ENCODE assay signal across 8 cellular contexts in genomic region chr20:35306931-35307517, GRCh38. TPM values are rescaled to one million over a fixed set of nuclear protein-coding genes. Genes with fewer than 3 reads are reported as not detected.
DNase-seq lines count a peak whose midpoint lies in the region; ATAC-seq and TF ChIP-seq lines count a peak whose summit lies in the region.

No MANE protein-coding gene starts in this region.

- H4K20me1 ChIP-seq in PC-3 (ENCODE audit: low read length): no peaks in the 10 kb centered on the region

- H3K27me3 ChIP-seq in PC-3 (ENCODE audit: low read length) (no peaks in the 10 kb centered on the region), body of pancreas (no peaks in the 10 kb centered on the region)

- H3K4me2 ChIP-seq in PC-3 (ENCODE audit: low read length): peak overlapping the region; percentile 45

- peak overlapping the region; percentile 33; the same call in 1 of the 2 replicates for H3K27ac ChIP-seq in HEK293 (ENCODE audit: extremely low read depth, low read depth, low read length)
- peak overlapping the region; percentile 98 for H3K27ac ChIP-seq in PC-3 (ENCODE audit: low read length)
- H3K27ac ChIP-seq in body of pancreas: peak overlapping the region in 3 of 4 donors; percentile 23 to 35 (median 35)

- H3F3A ChIP-seq in PC-3 (ENCODE audit: low read length, unreplicated experiment): peaks cover 21% of the 10 kb centered on the region

- H3K9me2 ChIP-seq in PC-3 (replicated peaks; ENCODE audit: low read length): no peaks in the 10 kb centered on the region

- 0 out of 2 replicates have a peak, but pooled peaks cover 7% of the 10 kb centered on the region for H3K79me2 ChIP-seq in PC-3 (ENCODE audit: low read length)

- H3K9me3 ChIP-seq in HEK293 (ENCODE audit: control insufficient read depth, insufficient read depth, low read depth, low read length) (no peaks in the 10 kb centered on the region), PC-3 (ENCODE audit: low read length) (no peaks in the 10 kb centered on the region), body of pancreas (no peaks in the 10 kb centered on the region)

- DNase-seq in CMK (ENCODE audit: low read depth) (peak; percentile 14), PC-3 (peak; percentile 68), body of pancreas (peak; percentile 52 to 66 (median 58)), iris pigment epithelial cell (ENCODE audit: low read depth) (peak; percentile 84), OCI-M2 (lab: John Stamatoyannopoulos, UW; ENCODE audit: unreplicated experiment) (no peak), mucosa of gallbladder (ENCODE audit: low spot score) (no peak)
- peak; percentile 27 for DNase-seq in stimulated activated CD4-positive, alpha-beta T cell treated with anti-CD3 and anti-CD28 coated beads, Interleukin-4, amount 100 ng/mL, for 24 hours

- H3K4me3 ChIP-seq in HEK293 (ENCODE audit: low read depth, low read length) (no peak overlapping the region), PC-3 (ENCODE audit: low read length) (no peak overlapping the region), body of pancreas (no peak overlapping the region)

- TF ChIP-seq CTCF in HEK293 (tag by site-specific recombination; IDR thresholded peaks at IDR 0.05): peak; percentile 99
- peak; percentile 88 for TF ChIP-seq CTCF in PC-3 (conservative IDR thresholded peaks at IDR 0.05; ENCODE audit: low read depth, low read length)
- TF ChIP-seq CTCF in body of pancreas (IDR thresholded peaks at IDR 0.05): peak; percentile 37 to 67 (median 55)

- ATAC-seq in PC-3 (no peak), body of pancreas (peak; percentile 51)

- intact Hi-C loops in PC-3 (cut with micrococcal nuclease): no loop called here
- intact Hi-C loops in body of pancreas (cut with DNase I): no loop called here

- no peak for TF ChIP-seq POLR2A in body of pancreas (IDR thresholded peaks at IDR 0.05)

- H3K4me1 ChIP-seq in HEK293 (ENCODE audit: control insufficient read depth, insufficient read depth, low read length): peaks cover 5% of the 10 kb centered on the region
- peaks cover 92% of the 10 kb centered on the region for H3K4me1 ChIP-seq in PC-3 (ENCODE audit: insufficient read depth, low read length)
- peaks cover 24% of the 10 kb centered on the region for H3K4me1 ChIP-seq in body of pancreas

- POLR2A ChIA-PET in HEK293 (lab: Yijun Ruan, JAX) (interaction anchor here (1.4 to 3.3 kb wide), 3 partner anchors 23 to 148 kb away, joined by 5 to 15 read pairs (median 15); partner anchors contain the start of genes CEP250, EIF6 and MMP24OS), PC-3 (lab: Charles Lee; ENCODE audit: unreplicated experiment) (no interaction called here)

- peak overlapping the region; percentile 86 for H3K9ac ChIP-seq in PC-3 (ENCODE audit: low read length)

- WGBS in body of pancreas, 2 donors: 30 to 53% methylated on average over 4 of the region's 4 CpGs

- BruUV-seq in PC-3 (replicated peaks; lab: Mats Ljungman, UMichigan): no TSS peak

- no peak overlapping the region for H2AFZ ChIP-seq in PC-3 (ENCODE audit: low read length)

- CTCF ChIA-PET in HEK293 (lab: Yijun Ruan, JAX) (interaction anchor here (0.6 to 13.7 kb wide), 27 partner anchors 11 to 379 kb away, joined by 3 to 236 read pairs (median 4); partner anchors contain the start of genes CEP250, EIF6 and GDF5), PC-3 (lab: Charles Lee) (interaction anchor here (3.7 kb wide), 1 partner anchor 11 kb away, joined by 19 read pairs; no protein-coding TSS in a partner anchor)

- H3K36me3 ChIP-seq in HEK293 (ENCODE audit: control insufficient read depth in 2 of 2, insufficient read depth in 1 of 2, low read length in 2 of 2) (peaks cover 0 to 13% of the 10 kb centered on the region in 2 experiments; a peak in 1 of 3 replicates), PC-3 (ENCODE audit: low read depth, low read length) (no peaks in the 10 kb centered on the region), body of pancreas (replicated peaks in 1 of 2; ENCODE audit: insufficient read depth in 1 of 2, low read depth in 2 of 2) (no peaks in the 10 kb centered on the region)

TF ChIP-seq in HEK293, 187 proteins besides CTCF, POLR2A, EP300 and RAD21:
- TF ChIP-seq PBX3 (CRISPR knock-in tag; IDR thresholded peaks at IDR 0.05) (no peak), ZNF629 (tag by site-specific recombination; IDR thresholded peaks at IDR 0.05) (peak; percentile 38; the same call in 1 of the 2 replicates), ZNF654 (tag by site-specific recombination; IDR thresholded peaks at IDR 0.05; ENCODE audit: low read depth) (peak; percentile 57), OSR2 (tag by site-specific recombination; IDR thresholded peaks at IDR 0.05) (peak; percentile 84), ZNF416 (tag by site-specific recombination; IDR thresholded peaks at IDR 0.05) (no peak), ZBTB17 (tag by site-specific recombination; IDR thresholded peaks at IDR 0.05) (peak; percentile 70), ZNF280C (tag by site-specific recombination; IDR thresholded peaks at IDR 0.05) (no peak), IKZF3 (tag by site-specific recombination; IDR thresholded peaks at IDR 0.05) (peak; percentile 77), ZNF600 (tag by site-specific recombination; IDR thresholded peaks at IDR 0.05) (peak; percentile 88), ZNF2 (tag by site-specific recombination; IDR thresholded peaks at IDR 0.05) (0 out of 2 replicates have a peak, but pooled peaks have one; percentile 40), MYNN (tag by site-specific recombination; IDR thresholded peaks at IDR 0.05; ENCODE audit: borderline replicate concordance) (peak; percentile 65; the same call in 1 of the 2 replicates)
TF ChIP-seq in HEK293: peak in this region for 8.

RNA-seq across cellular contexts. Expression of gene FAM83C, which starts 14.8 kb away (rescaled TPM):
- total RNA-seq in PC-3 (2014; rRNA removed) (0.12 TPM in 1 of 2 replicates, not detected in the other), body of pancreas (not detected), mucosa of gallbladder (not detected)

RNA-seq across cellular contexts. Expression of gene EIF6, which starts 22.5 kb away (rescaled TPM):
- total RNA-seq in PC-3 (2014; rRNA removed): 292 and 294 TPM in 2 replicates
- 10 to 100 TPM; 23.3 to 35.6 TPM for total RNA-seq in body of pancreas
- 98.5 TPM for total RNA-seq in mucosa of gallbladder

RNA-seq across cellular contexts. Expression of gene MMP24OS, which starts 29.1 kb away (rescaled TPM):
- total RNA-seq in PC-3 (2014; rRNA removed): 19.5 and 22.7 TPM in 2 replicates
- 10 to 100 TPM; 20.4 to 27.5 TPM for total RNA-seq in body of pancreas
- 123 TPM for total RNA-seq in mucosa of gallbladder

Comparison
In these comparisons a context has a peak if more than half of its experiments do, and no peak if none do; other contexts are left out.
1. DNase-seq: peak in CMK (single experiment), PC-3 (single experiment), body of pancreas (4 of 4), iris pigment epithelial cell (single experiment) and stimulated activated CD4-positive, alpha-beta T cell treated with anti-CD3 and anti-CD28 coated beads, Interleukin-4, amount 100 ng/mL, for 24 hours (single experiment); none in OCI-M2 (single experiment) and mucosa of gallbladder (single experiment).
2. H3K27ac ChIP-seq: peak in every context shown above with its lines; median percentile 98 in PC-3; 35 in body of pancreas; 33 in HEK293.
3. Peak in every context shown above with its lines, with median percentiles within 50 percentile points of each other: CTCF ChIP-seq.